ENCODE assay signal across 15 cellular contexts in genomic region chr2:47558116-47559078, GRCh38. TPM values are rescaled to one million over a fixed set of nuclear protein-coding genes. Genes with fewer than 3 reads are reported as not detected.
DNase-seq lines count a peak whose midpoint lies in the region; ATAC-seq, FAIRE-seq and TF ChIP-seq lines count a peak whose summit lies in the region.
"Had no signal": no experiment of that assay in that cellular context is flagged by ENCODE, and none has a peak within 500 bp of the region (broad histone marks: within the 10 kb centered on the region; RNA-seq: fewer than 3 reads in every experiment).

No MANE protein-coding gene starts in this region.

- H3K27me3 ChIP-seq in GM23338 (ENCODE audit: insufficient read depth) (no peaks in the 10 kb centered on the region), heart left ventricle (peaks cover 0 to 5% (median 0%) of the 10 kb centered on the region in 9 donors)
- H3K27me3 ChIP-seq: ascending aorta had no signal

- H3K27ac ChIP-seq in GM23338 (ENCODE audit: low read depth): peak overlapping the region; percentile 3; the same call in 1 of the 2 replicates
- H3K27ac ChIP-seq in heart left ventricle: peak overlapping the region in 7 of 12 donors; percentile 14 to 74 (median 49)
- H3K27ac ChIP-seq: ascending aorta, RWPE1 had no signal

- 0 out of 2 replicates have a peak, but pooled peaks cover 3% of the 10 kb centered on the region for H3K9me2 ChIP-seq in GM23338 (ENCODE audit: insufficient read depth)

- H3K36me3 ChIP-seq in GM23338 (ENCODE audit: insufficient read depth) (peaks cover 5% of the 10 kb centered on the region; the same call in 1 of the 2 replicates), heart left ventricle (no peaks in the 10 kb centered on the region)
- H3K36me3 ChIP-seq: ascending aorta had no signal

- no peaks in the 10 kb centered on the region; the same call in 2 of the 3 replicates for H3K4me1 Mint-ChIP-seq in GM23338
- H3K4me1 Mint-ChIP-seq: CD8-positive, alpha-beta memory T cell; natural killer cell had no signal

- H3K9me3 ChIP-seq in heart left ventricle: peaks cover 0 to 18% (median 2%) of the 10 kb centered on the region in 12 donors

- H3K4me3 Mint-ChIP-seq in GM23338: no peak overlapping the region
- H3K4me3 Mint-ChIP-seq: activated CD4-positive, alpha-beta memory T cell treated with anti-CD3 and anti-CD28 coated beads for 36 hours; CD8-positive, alpha-beta memory T cell; natural killer cell had no signal

- no peak for TF ChIP-seq POLR2A in heart left ventricle (IDR thresholded peaks at IDR 0.05)

- no peaks in the 10 kb centered on the region for H3K9me3 Mint-ChIP-seq in GM23338
- H3K9me3 Mint-ChIP-seq: activated CD4-positive, alpha-beta memory T cell treated with anti-CD3 and anti-CD28 coated beads for 36 hours; activated T-helper 2 cell treated with anti-CD3 and anti-CD28 coated beads, Interferon-gamma antibody, Interleukin-2, Interleukin-4, amounts not matched to agents 10 μg/mL and 5 μg/mL and 100 μg/mL, durations not matched to agents 14 hours and 24 hours and 36 hours; CD8-positive, alpha-beta memory T cell; natural killer cell had no signal

- H3K4me1 ChIP-seq in GM23338 (ENCODE audit: insufficient read depth) (peaks cover 25% of the 10 kb centered on the region), heart left ventricle (peaks cover 0 to 29% (median 5%) of the 10 kb centered on the region in 12 donors)
- H3K4me1 ChIP-seq: ascending aorta had no signal

- no peak for FAIRE-seq in RCC 7860 (lab: Jason Lieb, UNC)
- FAIRE-seq: frontal cortex had no signal

- H3K79me2 ChIP-seq in GM23338 (replicated peaks; ENCODE audit: insufficient read depth): 0 out of 2 replicates have a peak, but pooled peaks cover 3% of the 10 kb centered on the region

- H3K4me3 ChIP-seq in GM23338 (no peak overlapping the region), heart left ventricle (no peak overlapping the region), retinal pigment epithelial cell (ENCODE audit: low read length) (no peak overlapping the region)
- H3K4me3 ChIP-seq: ascending aorta had no signal

- H3K27ac Mint-ChIP-seq in GM23338: no peak overlapping the region
- H3K27ac Mint-ChIP-seq: activated CD4-positive, alpha-beta memory T cell treated with anti-CD3 and anti-CD28 coated beads for 36 hours; activated T-helper 2 cell treated with anti-CD3 and anti-CD28 coated beads, Interferon-gamma antibody, Interleukin-2, Interleukin-4, amounts not matched to agents 10 μg/mL and 5 μg/mL and 100 μg/mL, durations not matched to agents 14 hours and 24 hours and 36 hours; CD8-positive, alpha-beta memory T cell; natural killer cell had no signal

- no peak for TF ChIP-seq CTCF in GM23338 (conservative IDR thresholded peaks at IDR 0.05; ENCODE audit: low read depth in 2 of 2)
- TF ChIP-seq CTCF in heart left ventricle (IDR thresholded peaks at IDR 0.05): no peak
- no peak for TF ChIP-seq CTCF in retinal pigment epithelial cell (conservative IDR thresholded peaks at IDR 0.05; ENCODE audit: low read depth, low read length)

- H3K4me2 ChIP-seq in GM23338: peak overlapping the region; percentile 23; the same call in 1 of the 2 replicates

- WGBS in heart left ventricle, 4 donors: 39 to 44% (median 42%) methylated on average over 14 of the region's 14 CpGs

- H2AFZ ChIP-seq in GM23338: no peak overlapping the region

- DNase-seq in GM23338 (ENCODE audit: low spot score): peak; percentile 49
- DNase-seq in RCC 7860 (ENCODE audit: low spot score): peak; percentile 25
- DNase-seq in heart left ventricle: peak in 2 of 5 donors; percentile 41 to 55
- peak; percentile 34 for DNase-seq in retinal pigment epithelial cell (ENCODE audit: low read depth)
- DNase-seq in NCI-H1930 (lab: John Stamatoyannopoulos, UW): no peak
- DNase-seq in activated CD4-positive, alpha-beta T cell treated with anti-CD3 and anti-CD28 coated beads, Interleukin-2, amount 50 U/mL, for 48 hours: no peak
- DNase-seq in T1000 (lab: John Stamatoyannopoulos, UW): no peak
- DNase-seq: activated CD4-positive, alpha-beta memory T cell treated with anti-CD3 and anti-CD28 coated beads for 36 hours; CD8-positive, alpha-beta memory T cell; natural killer cell; NCI-H1105 had no signal

- peak; percentile 54 for ATAC-seq in GM23338
- ATAC-seq in heart left ventricle: peak; percentile 50 to 73 (median 68)
- ATAC-seq: natural killer cell had no signal

- no peaks in the 10 kb centered on the region for H4K20me1 ChIP-seq in GM23338 (replicated peaks; ENCODE audit: insufficient read depth)

- no peaks in the 10 kb centered on the region; the same call in 2 of the 3 replicates for H3K36me3 Mint-ChIP-seq in GM23338 (ENCODE audit: low read depth)
- H3K36me3 Mint-ChIP-seq: activated CD4-positive, alpha-beta memory T cell treated with anti-CD3 and anti-CD28 coated beads for 36 hours; natural killer cell had no signal

- H3F3A ChIP-seq in GM23338 (replicated peaks; ENCODE audit: low read depth): no peaks in the 10 kb centered on the region

- intact Hi-C loops in heart left ventricle (cut with DNase I): no loop called here

- H3K27me3 Mint-ChIP-seq in GM23338 (ENCODE audit: insufficient read depth, low read depth, poor library complexity): no peaks in the 10 kb centered on the region

TF ChIP-seq in GM23338, 12 proteins besides CTCF, POLR2A, EP300 and RAD21 (continues in another document):
- TF ChIP-seq JUNB (IDR thresholded peaks at IDR 0.05; ENCODE audit: unreplicated experiment) (no peak), REST (IDR thresholded peaks at IDR 0.05; ENCODE audit: unreplicated experiment) (no peak)

RNA-seq across cellular contexts. Expression of gene KCNK12, which starts 12.4 kb away (rescaled TPM):
- 17.3 and 17.5 TPM in 2 replicates for total RNA-seq in GM23338 (2014; rRNA removed; shearing (Covaris generic))
- polyA plus RNA-seq in GM23338 (2016; fragmentation: Nextera tagmentation; extraction: Ambion mirVana): 6.6 and 7.1 TPM in 2 replicates
- total RNA-seq in heart left ventricle: 1 to 10 TPM in 1 of 9 donors, under 1 TPM in 4, not detected in 4; 0.07 to 1.0 (median 0.16) TPM
- polyA plus RNA-seq in heart left ventricle: under 1 TPM; 0.01 to 0.04 TPM
- total RNA-seq: ascending aorta had no signal

Comparison
In these comparisons a context has a peak if more than half of its experiments do, and no peak if none do; other contexts are left out.
1. DNase-seq: peak in GM23338 (single experiment), RCC 7860 (single experiment) and retinal pigment epithelial cell (single experiment); none in NCI-H1930 (0 of 2), activated CD4-positive, alpha-beta T cell treated with anti-CD3 and anti-CD28 coated beads, Interleukin-2, amount 50 U/mL, for 48 hours (0 of 2) and T1000 (single experiment).